ENCODE assay signal across 20 cellular contexts in the genomic region with DNA sequence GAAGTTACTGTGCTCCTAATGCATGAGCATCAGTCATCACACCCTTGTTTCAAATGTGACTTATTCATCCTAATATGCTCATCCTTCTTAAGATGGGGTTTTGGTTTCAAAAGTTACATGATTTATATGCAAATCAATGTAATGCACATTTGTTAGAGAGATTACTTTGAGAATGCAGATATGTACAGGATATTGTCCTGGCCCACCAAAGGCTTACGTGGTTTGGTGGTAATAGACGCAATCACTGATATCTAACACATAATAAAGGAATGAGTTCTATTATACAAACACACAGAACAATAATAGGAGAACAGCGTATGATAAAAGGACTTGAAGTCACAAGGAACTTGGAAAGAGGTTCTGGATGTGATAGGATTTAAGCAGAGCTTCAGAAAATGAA. TPM values are rescaled to one million over a fixed set of nuclear protein-coding genes. Genes with fewer than 3 reads are reported as not detected.
DNase-seq lines count a peak whose midpoint lies in the region; ATAC-seq and TF ChIP-seq lines count a peak whose summit lies in the region.
"Had no signal": no experiment of that assay in that cellular context is flagged by ENCODE, and none has a peak within 500 bp of the region (broad histone marks: within the 10 kb centered on the region; RNA-seq: fewer than 3 reads in every experiment).

No MANE protein-coding gene starts in this region.

- H3K4me1 ChIP-seq in breast epithelium (no peaks in the 10 kb centered on the region), mesendoderm (ENCODE audit: control insufficient read depth, low read depth, low read length) (no peaks in the 10 kb centered on the region)

- no peak overlapping the region for H2BK120ac ChIP-seq in mesendoderm (ENCODE audit: low read depth, low read length)

- H4K5ac ChIP-seq in mesendoderm (ENCODE audit: low read length): no peak overlapping the region

- no peaks in the 10 kb centered on the region for H3K79me1 ChIP-seq in mesendoderm (ENCODE audit: low read length)

- no peak overlapping the region for H3K18ac ChIP-seq in mesendoderm (ENCODE audit: low read length)

- no peak for TF ChIP-seq CTCF in MCF 10A (IDR thresholded peaks at IDR 0.05; ENCODE audit: unreplicated experiment)
- TF ChIP-seq CTCF in breast epithelium (IDR thresholded peaks at IDR 0.05): no peak
- no peak for TF ChIP-seq CTCF in WERI-Rb-1 (IDR thresholded peaks at IDR 0.05; ENCODE audit: low read depth, low read length)

- no TSS peak for BruUV-seq in MCF 10A (replicated peaks; lab: Mats Ljungman, UMichigan)

- H2AK5ac ChIP-seq in mesendoderm (ENCODE audit: low read length): no peak overlapping the region

- peaks cover 0 to 4% of the 10 kb centered on the region in 2 donors for H3K36me3 Mint-ChIP-seq in activated T-cell treated with anti-CD3 and anti-CD28 coated beads, Interleukin-2, amount 50 U/mL, for 72 hours (ENCODE audit: insufficient read depth in 2 of 2)
- no peaks in the 10 kb centered on the region for H3K36me3 Mint-ChIP-seq in activated T-cell treated with anti-CD3 and anti-CD28 coated beads, Interleukin-2, amount 50 U/mL, for 24 hours (ENCODE audit: low read depth)
- H3K36me3 Mint-ChIP-seq in MCF 10A (ENCODE audit: insufficient read depth, unreplicated experiment): no peaks in the 10 kb centered on the region
- H3K36me3 Mint-ChIP-seq: CD8-positive, alpha-beta T cell had no signal

- peak overlapping the region; percentile 12 for H3K27ac Mint-ChIP-seq in activated T-cell treated with anti-CD3 and anti-CD28 coated beads, Interleukin-2, amount 50 U/mL, for 72 hours
- no peak overlapping the region for H3K27ac Mint-ChIP-seq in activated T-cell treated with anti-CD3 and anti-CD28 coated beads, Interleukin-2, amount 50 U/mL, for 24 hours
- H3K27ac Mint-ChIP-seq in MCF 10A (ENCODE audit: low read depth, unreplicated experiment): peak overlapping the region; percentile 62
- H3K27ac Mint-ChIP-seq: B cell; CD4-positive, alpha-beta T cell; CD8-positive, alpha-beta T cell had no signal

- no peaks in the 10 kb centered on the region for H3K27me3 ChIP-seq in breast epithelium
- H3K27me3 ChIP-seq in mesendoderm (ENCODE audit: insufficient read depth, low read length, poor library complexity): no peaks in the 10 kb centered on the region
- H3K27me3 ChIP-seq in WERI-Rb-1 (ENCODE audit: insufficient read depth, low read depth, severe bottlenecking): no peaks in the 10 kb centered on the region
- H3K27me3 ChIP-seq: BLaER1 treated with 17β-estradiol and CSF1 and Interleukin-3, amounts not matched to agents 10 nM and 100 nM had no signal

- intact Hi-C loops in MCF 10A (cut with micrococcal nuclease) (no loop called here), breast epithelium (cut with DNase I; ENCODE audit: low total_unique reads) (no loop called here)

- TF ChIP-seq POLR2A in breast epithelium (IDR thresholded peaks at IDR 0.05): no peak

- no peak overlapping the region for H3K23ac ChIP-seq in mesendoderm (ENCODE audit: low read length)

- no peak overlapping the region for H3K4me2 ChIP-seq in mesendoderm (ENCODE audit: low read length)
- H3K4me2 ChIP-seq: BLaER1 treated with 17β-estradiol and CSF1 and Interleukin-3, amounts not matched to agents 10 nM and 100 nM had no signal

- DNase-seq in activated T-cell treated with anti-CD3 and anti-CD28 coated beads, Interleukin-2, amount 50 U/mL, for 72 hours: no peak
- no peak for DNase-seq in activated T-cell treated with anti-CD3 and anti-CD28 coated beads, Interleukin-2, amount 50 U/mL, for 24 hours
- DNase-seq in MCF 10A (ENCODE audit: unreplicated experiment): no peak
- DNase-seq in breast epithelium (ENCODE audit: low spot score in 2 of 2): no peak
- peak; percentile 88 for DNase-seq in NCI-H460 (ENCODE audit: extremely low read depth, low read depth)
- no peak for DNase-seq in mesendoderm
- no peak for DNase-seq in WERI-Rb-1
- DNase-seq: AML-193; Caco-2; Calu3; CD4-positive, alpha-beta T cell; CD8-positive, alpha-beta T cell; DMS79 treated with DMSO at 0.1 percent for 48 hours; GF-D8 had no signal

- H3K9me3 ChIP-seq in breast epithelium: no peaks in the 10 kb centered on the region
- no peaks in the 10 kb centered on the region for H3K9me3 ChIP-seq in WERI-Rb-1 (ENCODE audit: severe bottlenecking)
- H3K9me3 ChIP-seq: A549; BLaER1 treated with 17β-estradiol and CSF1 and Interleukin-3, amounts not matched to agents 10 nM and 100 nM; Caco-2 had no signal

- CTCF ChIA-PET in MCF 10A (lab: Yijun Ruan, JAX): interaction anchor here (0.6 to 0.8 kb wide), 3 partner anchors 8 to 499 kb away, joined by 3 to 4 read pairs (median 4); no protein-coding TSS in a partner anchor

- no peak overlapping the region for H3K27ac ChIP-seq in breast epithelium
- no peak overlapping the region for H3K27ac ChIP-seq in mesendoderm (ENCODE audit: low read depth, low read length)
- H3K27ac ChIP-seq in WERI-Rb-1: no peak overlapping the region
- H3K27ac ChIP-seq: 22Rv1; BLaER1 treated with 17β-estradiol and CSF1 and Interleukin-3, amounts not matched to agents 10 nM and 100 nM; C4-2B had no signal

- peak overlapping the region; percentile 92 for H2BK15ac ChIP-seq in mesendoderm (replicated peaks; ENCODE audit: low read depth)

- no peak overlapping the region for H3K9ac ChIP-seq in mesendoderm (ENCODE audit: low read length)
- H3K9ac ChIP-seq: BLaER1 treated with 17β-estradiol and CSF1 and Interleukin-3, amounts not matched to agents 10 nM and 100 nM had no signal

- no peak overlapping the region for H3K4me3 ChIP-seq in breast epithelium
- no peak overlapping the region for H3K4me3 ChIP-seq in mesendoderm (ENCODE audit: low read length)
- no peak overlapping the region for H3K4me3 ChIP-seq in WERI-Rb-1 (ENCODE audit: low read depth, low read length)
- H3K4me3 ChIP-seq: A549; BLaER1 treated with 17β-estradiol and CSF1 and Interleukin-3, amounts not matched to agents 10 nM and 100 nM had no signal

- H3K4me3 Mint-ChIP-seq in activated T-cell treated with anti-CD3 and anti-CD28 coated beads, Interleukin-2, amount 50 U/mL, for 72 hours: no peak overlapping the region
- H3K4me3 Mint-ChIP-seq in activated T-cell treated with anti-CD3 and anti-CD28 coated beads, Interleukin-2, amount 50 U/mL, for 24 hours: no peak overlapping the region
- H3K4me3 Mint-ChIP-seq in MCF 10A (ENCODE audit: unreplicated experiment): no peak overlapping the region
- H3K4me3 Mint-ChIP-seq: B cell; CD4-positive, alpha-beta T cell; CD8-positive, alpha-beta T cell had no signal

- H3K4me1 Mint-ChIP-seq in activated T-cell treated with anti-CD3 and anti-CD28 coated beads, Interleukin-2, amount 50 U/mL, for 72 hours (ENCODE audit: low read depth): no peaks in the 10 kb centered on the region
- no peaks in the 10 kb centered on the region for H3K4me1 Mint-ChIP-seq in activated T-cell treated with anti-CD3 and anti-CD28 coated beads, Interleukin-2, amount 50 U/mL, for 24 hours (ENCODE audit: low read depth)
- H3K4me1 Mint-ChIP-seq in MCF 10A (ENCODE audit: insufficient read depth, unreplicated experiment): peaks cover 11% of the 10 kb centered on the region
- H3K4me1 Mint-ChIP-seq: B cell had no signal

- H3K79me2 ChIP-seq in mesendoderm (ENCODE audit: control insufficient read depth, insufficient read depth, low read length): no peaks in the 10 kb centered on the region

- no peak overlapping the region for H2BK5ac ChIP-seq in mesendoderm (ENCODE audit: low read length)

- ATAC-seq in activated T-cell treated with anti-CD3 and anti-CD28 coated beads, Interleukin-2, amount 50 U/mL, for 72 hours (replicated peaks in 1 of 2): no peak
- no peak for ATAC-seq in GM19023 (IDR thresholded peaks at IDR 0.05; ENCODE audit: unreplicated experiment)
- ATAC-seq: CD8-positive, alpha-beta T cell had no signal

- WGBS in mesendoderm (ENCODE audit: extremely low coverage, insufficient coverage, low lambda C conversion rate): no CpG with 5 or more reads among the region's 3 CpGs

- no peak overlapping the region for H3K4ac ChIP-seq in mesendoderm (ENCODE audit: low read depth, low read length)

- H3K56ac ChIP-seq in mesendoderm (ENCODE audit: low read length): no peak overlapping the region

- H3K9me3 Mint-ChIP-seq in activated T-cell treated with anti-CD3 and anti-CD28 coated beads, Interleukin-2, amount 50 U/mL, for 72 hours: peaks cover 1 to 2% of the 10 kb centered on the region in 2 donors
- no peaks in the 10 kb centered on the region for H3K9me3 Mint-ChIP-seq in activated T-cell treated with anti-CD3 and anti-CD28 coated beads, Interleukin-2, amount 50 U/mL, for 24 hours
- peaks cover 6% of the 10 kb centered on the region for H3K9me3 Mint-ChIP-seq in MCF 10A (ENCODE audit: unreplicated experiment)
- H3K9me3 Mint-ChIP-seq: CD4-positive, alpha-beta T cell; CD8-positive, alpha-beta T cell had no signal

- POLR2A ChIA-PET in MCF 10A (lab: Yijun Ruan, JAX): interaction anchor here (1.1 kb wide), 1 partner anchor 16 kb away, joined by 3 read pairs; no protein-coding TSS in a partner anchor

- H4K8ac ChIP-seq in mesendoderm (ENCODE audit: low read depth, low read length): no peak overlapping the region

- H3K36me3 ChIP-seq in breast epithelium (no peaks in the 10 kb centered on the region), mesendoderm (ENCODE audit: control insufficient read depth, insufficient read depth, low read length) (no peaks in the 10 kb centered on the region), WERI-Rb-1 (no peaks in the 10 kb centered on the region)
- H3K36me3 ChIP-seq: BLaER1 treated with 17β-estradiol and CSF1 and Interleukin-3, amounts not matched to agents 10 nM and 100 nM had no signal

- H3K27me3 Mint-ChIP-seq in activated T-cell treated with anti-CD3 and anti-CD28 coated beads, Interleukin-2, amount 50 U/mL, for 72 hours (ENCODE audit: low read depth): no peaks in the 10 kb centered on the region
- H3K27me3 Mint-ChIP-seq in activated T-cell treated with anti-CD3 and anti-CD28 coated beads, Interleukin-2, amount 50 U/mL, for 24 hours: no peaks in the 10 kb centered on the region
- H3K27me3 Mint-ChIP-seq in MCF 10A (ENCODE audit: insufficient read depth, unreplicated experiment): no peaks in the 10 kb centered on the region
- H3K27me3 Mint-ChIP-seq: B cell; CD4-positive, alpha-beta T cell had no signal

RNA-seq across cellular contexts. Expression of a gene that starts 11.1 kb away (rescaled TPM):
- total RNA-seq in activated T-cell treated with anti-CD3 and anti-CD28 coated beads, Interleukin-2, amount 50 U/mL, for 72 hours: 1 to 10 TPM in 1 of 2 donors, under 1 TPM in 1; 0.60 to 1.8 TPM
- total RNA-seq in MCF 10A (2022): 7.4 and 9.3 TPM in 2 replicates
- total RNA-seq in breast epithelium: 100 to 1,000 TPM in 1 of 3 donors, 10 to 100 TPM in 2; 22.7 to 111 (median 30.8) TPM
- 1,068 and 1,098 TPM in 2 replicates for total RNA-seq in NCI-H460 (2014; rRNA removed; shearing (Covaris generic))
- polyA plus RNA-seq in NCI-H460 (2014; cell fraction: nucleus; rRNA removed): 1,708 and 2,280 TPM in 2 replicates
- 74.1 TPM for polyA plus RNA-seq in mesendoderm (2013, experiment 1 of 2)
- 72.8 TPM for polyA plus RNA-seq in mesendoderm (2013, experiment 2 of 2)
